ENCODE assay signal across 18 cellular contexts in genomic region chr4:3809028-3809427, GRCh38. TPM values are rescaled to one million over a fixed set of nuclear protein-coding genes. Genes with fewer than 3 reads are reported as not detected.
DNase-seq lines count a peak whose midpoint lies in the region; ATAC-seq and TF ChIP-seq lines count a peak whose summit lies in the region.
"Had no signal": no experiment of that assay in that cellular context is flagged by ENCODE, and none has a peak within 500 bp of the region (broad histone marks: within the 10 kb centered on the region; RNA-seq: fewer than 3 reads in every experiment).

No MANE protein-coding gene starts in this region.

- no peak overlapping the region for H3K27ac ChIP-seq in lower lobe of right lung
- no peak overlapping the region for H3K27ac ChIP-seq in aorta (ENCODE audit: low read depth in 1 of 2, low read length in 2 of 2)
- H3K27ac ChIP-seq: 22Rv1, SJCRH30 had no signal

- no peaks in the 10 kb centered on the region for H3K4me1 ChIP-seq in lower lobe of right lung
- H3K4me1 ChIP-seq in aorta (ENCODE audit: control insufficient read depth in 1 of 2, insufficient read depth in 2 of 2, low read length in 2 of 2), result no peaks in the 10 kb centered on the region

- WGBS in aorta, 2 donors, result 91 to 93% methylated on average over 29 of the region's 29 CpGs

- H3K27ac Mint-ChIP-seq in brain, result peak overlapping the region in 3 of 5 experiments; percentile 60 to 88 (median 80)

- DNase-seq in Right ventricle myocardium inferior (ENCODE audit: missing footprints) (peak; percentile 58), left cardiac atrium (no peak), lower lobe of right lung (peak; percentile 28), aorta (peak in 1 of 2 donors; percentile 16), NCI-H226 (no peak)
- DNase-seq: H7, Karpas-422, NCI-H1092, NCI-H1417 treated with DMSO at 0.1 percent for 48 hours, NCI-H1694 treated with DMSO at 0.1 percent for 48 hours, NCI-H2081, NCI-H345, NCI-H748 treated with DMSO at 0.1 percent for 48 hours, PC-3, SJCRH30 had no signal

- H3K27me3 ChIP-seq in lower lobe of right lung (ENCODE audit: low read depth) (peaks cover 25% of the 10 kb centered on the region), aorta (ENCODE audit: control insufficient read depth in 1 of 2, insufficient read depth in 2 of 2, low read length in 1 of 2) (no peaks in the 10 kb centered on the region)

- no peak overlapping the region for H3K4me3 ChIP-seq in lower lobe of right lung
- H3K4me3 ChIP-seq in aorta (ENCODE audit: low read length in 2 of 2), result no peak overlapping the region
- H3K4me3 ChIP-seq: SJCRH30 had no signal

- H3K36me3 Mint-ChIP-seq in brain, result no peaks in the 10 kb centered on the region

- peaks cover 20% of the 10 kb centered on the region for H3K4me1 Mint-ChIP-seq in brain

- no peaks in the 10 kb centered on the region for H3K9me3 ChIP-seq in lower lobe of right lung
- no peaks in the 10 kb centered on the region for H3K9me3 ChIP-seq in aorta (ENCODE audit: control insufficient read depth, low read length)
- H3K9me3 ChIP-seq: SJCRH30 had no signal

- intact Hi-C loops in Right ventricle myocardium inferior (cut with DNase I), result no loop called here
- intact Hi-C loops in left cardiac atrium (cut with DNase I), result no loop called here
- intact Hi-C loops in lower lobe of right lung (cut with DNase I), result no loop called here
- intact Hi-C loops in aorta (cut with DNase I), result no loop called here

- no peak overlapping the region for H3K4me3 Mint-ChIP-seq in brain

- H3K36me3 ChIP-seq in lower lobe of right lung (no peaks in the 10 kb centered on the region), aorta (ENCODE audit: control insufficient read depth in 1 of 2, insufficient read depth in 2 of 2, low read length in 1 of 2) (no peaks in the 10 kb centered on the region)
- H3K36me3 ChIP-seq: SJCRH30 had no signal

- no peak for ATAC-seq in Right ventricle myocardium inferior
- ATAC-seq in left cardiac atrium, result no peak
- ATAC-seq in lower lobe of right lung, result peak in 1 of 2 donors; percentile 45
- ATAC-seq in aorta (ENCODE audit: low FRiP score), result peak; percentile 21
- no peak for ATAC-seq in HG03175 (IDR thresholded peaks at IDR 0.05; ENCODE audit: unreplicated experiment)
- ATAC-seq: PC-3 had no signal

- TF ChIP-seq CTCF in brain (conservative IDR thresholded peaks at IDR 0.05), result no peak
- TF ChIP-seq CTCF in lower lobe of right lung (IDR thresholded peaks at IDR 0.05), result no peak

- peaks cover 0 to 9% (median 0%) of the 10 kb centered on the region in 5 experiments for H3K9me3 Mint-ChIP-seq in brain

- H3K27me3 Mint-ChIP-seq in brain, result peaks cover 11% of the 10 kb centered on the region

RNA-seq across cellular contexts. Expression of gene ADRA2C, which starts 42.8 kb away (rescaled TPM):
- total RNA-seq in Right ventricle myocardium inferior, result 6.9 TPM
- total RNA-seq in left cardiac atrium, result 1 to 10 TPM; 6.8 TPM
- polyA plus RNA-seq in brain (ENCODE audit: insufficient read depth, low read depth, low replicate concordance), result 2.0 TPM
- 2.5 TPM for total RNA-seq in lower lobe of right lung
- total RNA-seq in aorta, result 10 to 100 TPM; 36.4 to 72.2 TPM
- polyA plus RNA-seq in aorta, result 10 to 100 TPM in 1 of 2 donors, 1 to 10 TPM in 1; 9.6 to 49.0 TPM
- total RNA-seq: PC-3 had no signal

Comparison
In these comparisons a context has a peak if more than half of its experiments do, and no peak if none do; other contexts are left out.
1. DNase-seq: peak in Right ventricle myocardium inferior (single experiment) and lower lobe of right lung (single experiment); none in left cardiac atrium (single experiment) and NCI-H226 (single experiment).